Comparison of ENCODE assay signal across 7 cellular contexts in genomic region chr15:64686130-64686735, GRCh38.
A peak's percentile ranks its signal among the peaks of the same experiment; 100 is the strongest.
DNase-seq lines count a peak whose midpoint lies in the region; ATAC-seq and TF ChIP-seq lines count a peak whose summit lies in the region.

No MANE protein-coding gene starts in this region.

- no peaks in the 10 kb centered on the region for H3K9me2 ChIP-seq in neural cell (ENCODE audit: insufficient read depth, low read length)

- POLR2A ChIA-PET in Panc1 (lab: Charles Lee), result interaction anchor here (0.6 to 0.7 kb wide), 2 partner anchors 69 to 291 kb away, joined by 4 read pairs; no protein-coding TSS in a partner anchor

- peak; percentile 4 for DNase-seq in DMS79 (lab: John Stamatoyannopoulos, UW)
- DNase-seq in HFF-Myc (ENCODE audit: extremely low read depth, low read depth), result peak; percentile 54
- DNase-seq in Panc1 (ENCODE audit: low read depth, low spot score), result peak; percentile 27
- DNase-seq in effector memory CD8-positive, alpha-beta T cell, result peak; percentile 19 to 24 (median 23)

- CTCF ChIA-PET in Panc1 (lab: Charles Lee), result interaction anchor here (0.5 to 2.9 kb wide), 3 partner anchors 15 to 135 kb away, joined by 4 to 35 read pairs (median 4); no protein-coding TSS in a partner anchor

- H3K4me3 Mint-ChIP-seq in effector memory CD8-positive, alpha-beta T cell, result no peak overlapping the region

- no peaks in the 10 kb centered on the region for H3K27me3 ChIP-seq in Panc1 (ENCODE audit: control insufficient read depth, insufficient read depth, low read length)
- H3K27me3 ChIP-seq in neural cell (ENCODE audit: insufficient read depth, low read depth, low read length), result no peaks in the 10 kb centered on the region

- peaks cover 0 to 2% of the 10 kb centered on the region in 2 donors for H3K4me1 Mint-ChIP-seq in effector memory CD8-positive, alpha-beta T cell (ENCODE audit: low read depth in 2 of 2)

- no peaks in the 10 kb centered on the region for H3K27me3 Mint-ChIP-seq in effector memory CD8-positive, alpha-beta T cell

- intact Hi-C loops in Panc1 (cut with micrococcal nuclease; ENCODE audit: unreplicated experiment), result loop anchor here (2.0 to 10.0 kb wide), 3 partner anchors 43 to 261 kb away; no protein-coding TSS in a partner anchor

- no peak overlapping the region for H3K27ac ChIP-seq in Panc1 (ENCODE audit: low read length)
- H3K27ac ChIP-seq in neural cell (ENCODE audit: low read length), result no peak overlapping the region

- TF ChIP-seq RAD21 in neural cell (conservative IDR thresholded peaks at IDR 0.05), result peak; percentile 84

- no peak overlapping the region for H3K4me2 ChIP-seq in neural cell (ENCODE audit: low read length)

- peaks cover 49% of the 10 kb centered on the region for H3K36me3 Mint-ChIP-seq in effector memory CD8-positive, alpha-beta T cell (ENCODE audit: insufficient read depth)

- no peaks in the 10 kb centered on the region for H3K79me2 ChIP-seq in neural cell (replicated peaks; ENCODE audit: insufficient read depth, low read length)

- peaks cover 4% of the 10 kb centered on the region for H3F3A ChIP-seq in neural cell (ENCODE audit: insufficient read depth, low read length, poor library complexity, severe bottlenecking)

- H3K4me3 ChIP-seq in HFF-Myc (replicated peaks; ENCODE audit: low read depth, low read length) (no peak overlapping the region), Panc1 (ENCODE audit: low read depth in 2 of 2, low read length in 2 of 2) (no peak overlapping the region), neural cell (ENCODE audit: low read length) (no peak overlapping the region)

- H2AFZ ChIP-seq in neural cell (ENCODE audit: low read depth, low read length), result no peak overlapping the region

- H3K9me3 ChIP-seq in Panc1 (ENCODE audit: control insufficient read depth, insufficient read depth, low read depth, low read length), result no peaks in the 10 kb centered on the region
- H3K9me3 ChIP-seq in neural cell (ENCODE audit: low read length), result no peaks in the 10 kb centered on the region

- H3K27ac Mint-ChIP-seq in effector memory CD8-positive, alpha-beta T cell, result no peak overlapping the region

- ATAC-seq in Panc1 (no peak), GM18867 (IDR thresholded peaks at IDR 0.05; ENCODE audit: unreplicated experiment) (no peak), HG02759 (IDR thresholded peaks at IDR 0.05; ENCODE audit: unreplicated experiment) (no peak)
- peak; percentile 29 for ATAC-seq in effector memory CD8-positive, alpha-beta T cell (replicated peaks)

- BruUV-seq in Panc1 (replicated peaks; lab: Mats Ljungman, UMichigan), result no TSS peak

- H3K4me1 ChIP-seq in Panc1 (ENCODE audit: control insufficient read depth, insufficient read depth, low read length), result peaks cover 17% of the 10 kb centered on the region; the same call in 1 of the 2 replicates

- H4K20me1 ChIP-seq in neural cell (ENCODE audit: insufficient read depth), result no peaks in the 10 kb centered on the region

- TF ChIP-seq CTCF in HFF-Myc (IDR thresholded peaks at IDR 0.05; ENCODE audit: low read depth, low read length, missing control alignments), result peak; percentile 75
- TF ChIP-seq CTCF in Panc1 (IDR thresholded peaks at IDR 0.05), result peak; percentile 83
- peak; percentile 87 for TF ChIP-seq CTCF in neural cell (IDR thresholded peaks at IDR 0.05; ENCODE audit: poor library complexity, severe bottlenecking)

- no peak for TF ChIP-seq EP300 in neural cell (conservative IDR thresholded peaks at IDR 0.05; ENCODE audit: poor library complexity, severe bottlenecking)

- H3K9ac ChIP-seq in neural cell (ENCODE audit: low read length), result no peak overlapping the region

- H3K9me3 Mint-ChIP-seq in effector memory CD8-positive, alpha-beta T cell, result no peaks in the 10 kb centered on the region

- in situ Hi-C loops in Panc1 (cut with HindIII; ENCODE audit: low pct_unique_long_range_greater_than_20kb, low sequenced_read_pairs), result no loop called here

- peaks cover 15% of the 10 kb centered on the region for H3K36me3 ChIP-seq in Panc1 (ENCODE audit: control insufficient read depth, insufficient read depth, low read length)
- peaks cover 14% of the 10 kb centered on the region for H3K36me3 ChIP-seq in neural cell (ENCODE audit: insufficient read depth, low read length)

TF ChIP-seq in neural cell, 6 proteins besides CTCF, POLR2A, EP300 and RAD21:
- TF ChIP-seq SMC3 (conservative IDR thresholded peaks at IDR 0.05; ENCODE audit: poor library complexity) (peak; percentile 81), POLR2AphosphoS5 (IDR thresholded peaks at IDR 0.05) (no peak)

Comparison
In these comparisons a context has a peak if more than half of its experiments do, and no peak if none do; other contexts are left out.
1. DNase-seq: peak in every context shown above with its lines; median percentile 54 in HFF-Myc; 27 in Panc1; 23 in effector memory CD8-positive, alpha-beta T cell; 4 in DMS79.